Comparison of ENCODE assay signal across 9 cellular contexts in genomic region chr10:119518176-119518575, GRCh38. TPM values are rescaled to one million over a fixed set of nuclear protein-coding genes. Genes with fewer than 3 reads are reported as not detected.
DNase-seq lines count a peak whose midpoint lies in the region; ATAC-seq and TF ChIP-seq lines count a peak whose summit lies in the region.
"Had no signal": no experiment of that assay in that cellular context is flagged by ENCODE, and none has a peak within 500 bp of the region (broad histone marks: within the 10 kb centered on the region; RNA-seq: fewer than 3 reads in every experiment).

No MANE protein-coding gene starts in this region.

- no peak overlapping the region for H3K4me3 ChIP-seq in tibial nerve

- ATAC-seq in activated T-cell treated with anti-CD3 and anti-CD28 coated beads, Interleukin-2, amount 50 U/mL, for 4 hours = no peak
- peak; percentile 18 for ATAC-seq in HG03064 (IDR thresholded peaks at IDR 0.05; ENCODE audit: low read depth, unreplicated experiment)
- ATAC-seq in activated naive CD8-positive, alpha-beta T cell treated with anti-CD3 and anti-CD28 coated beads, Interleukin-2, amount 10 ng/mL, durations not matched to agents 7 days and 5 days (ENCODE audit: low read depth) = no peak
- ATAC-seq: Panc1 had no signal

- H3K36me3 ChIP-seq in tibial nerve = peaks cover 0 to 22% (median 0%) of the 10 kb centered on the region in 3 donors

- no peak for TF ChIP-seq EP300 in tibial nerve (IDR thresholded peaks at IDR 0.05)

- no peaks in the 10 kb centered on the region for H3K27me3 Mint-ChIP-seq in activated T-cell treated with anti-CD3 and anti-CD28 coated beads, Interleukin-2, amount 50 U/mL, for 4 hours (ENCODE audit: low read depth)
- H3K27me3 Mint-ChIP-seq in activated naive CD8-positive, alpha-beta T cell treated with anti-CD3 and anti-CD28 coated beads, Interleukin-2, amount 10 ng/mL, durations not matched to agents 7 days and 5 days = no peaks in the 10 kb centered on the region

- no peak for TF ChIP-seq CTCF in tibial nerve (IDR thresholded peaks at IDR 0.05)

- no peaks in the 10 kb centered on the region for H3K27me3 ChIP-seq in tibial nerve

- POLR2A ChIA-PET in activated naive CD8-positive, alpha-beta T cell treated with anti-CD3 and anti-CD28 coated beads, Interleukin-2, amount 10 ng/mL, durations not matched to agents 7 days and 5 days (lab: Charles Lee) = interaction anchor here (0.7 to 5.5 kb wide), 8 partner anchors 8 to 319 kb away, joined by 3 to 95 read pairs (median 6); partner anchors contain the start of gene RGS10

- H3K9me3 ChIP-seq in tibial nerve = no peaks in the 10 kb centered on the region

- H3K36me3 Mint-ChIP-seq in activated T-cell treated with anti-CD3 and anti-CD28 coated beads, Interleukin-2, amount 50 U/mL, for 4 hours (ENCODE audit: insufficient read depth) = peaks cover 26% of the 10 kb centered on the region
- H3K36me3 Mint-ChIP-seq in activated naive CD8-positive, alpha-beta T cell treated with anti-CD3 and anti-CD28 coated beads, Interleukin-2, amount 10 ng/mL, durations not matched to agents 7 days and 5 days = peaks cover 40% of the 10 kb centered on the region

- peak overlapping the region; percentile 84 for H3K27ac Mint-ChIP-seq in activated naive CD8-positive, alpha-beta T cell treated with anti-CD3 and anti-CD28 coated beads, Interleukin-2, amount 10 ng/mL, durations not matched to agents 7 days and 5 days

- peak overlapping the region; percentile 56 for H3K4me3 Mint-ChIP-seq in activated T-cell treated with anti-CD3 and anti-CD28 coated beads, Interleukin-2, amount 50 U/mL, for 4 hours
- peak overlapping the region; percentile 83 for H3K4me3 Mint-ChIP-seq in activated naive CD8-positive, alpha-beta T cell treated with anti-CD3 and anti-CD28 coated beads, Interleukin-2, amount 10 ng/mL, durations not matched to agents 7 days and 5 days

- H3K4me1 Mint-ChIP-seq in activated T-cell treated with anti-CD3 and anti-CD28 coated beads, Interleukin-2, amount 50 U/mL, for 4 hours (ENCODE audit: low read depth) = peaks cover 58% of the 10 kb centered on the region
- peaks cover 53% of the 10 kb centered on the region for H3K4me1 Mint-ChIP-seq in activated naive CD8-positive, alpha-beta T cell treated with anti-CD3 and anti-CD28 coated beads, Interleukin-2, amount 10 ng/mL, durations not matched to agents 7 days and 5 days

- peak overlapping the region in 3 of 4 donors; percentile 18 to 61 (median 59) for H3K27ac ChIP-seq in tibial nerve

- peaks cover 0 to 17% (median 4%) of the 10 kb centered on the region in 4 donors for H3K4me1 ChIP-seq in tibial nerve

- no peaks in the 10 kb centered on the region for H3K9me3 Mint-ChIP-seq in activated T-cell treated with anti-CD3 and anti-CD28 coated beads, Interleukin-2, amount 50 U/mL, for 4 hours
- no peaks in the 10 kb centered on the region for H3K9me3 Mint-ChIP-seq in activated naive CD8-positive, alpha-beta T cell treated with anti-CD3 and anti-CD28 coated beads, Interleukin-2, amount 10 ng/mL, durations not matched to agents 7 days and 5 days

- WGBS in tibial nerve, 2 donors = 77 to 90% methylated on average over 5 to 9 of the region's 9 CpGs

- TF ChIP-seq POLR2A in tibial nerve (IDR thresholded peaks at IDR 0.05) = no peak

- DNase-seq in activated T-cell treated with anti-CD3 and anti-CD28 coated beads, Interleukin-2, amount 50 U/mL, for 4 hours = no peak
- DNase-seq in activated T-cell treated with anti-CD3 and anti-CD28 coated beads, Interleukin-2, amount 50 U/mL, for 1 hour = no peak
- DNase-seq in activated naive CD8-positive, alpha-beta T cell treated with anti-CD3 and anti-CD28 coated beads, Interleukin-2, amount 10 ng/mL, durations not matched to agents 7 days and 5 days = no peak
- DNase-seq in tibial nerve (ENCODE audit: low spot score in 2 of 2) (no peak), NK-92 (lab: John Stamatoyannopoulos, UW; ENCODE audit: unreplicated experiment) (no peak), EL (no peak), NCI-H1694 treated with DMSO at 0.1 percent for 48 hours (lab: John Stamatoyannopoulos, UW) (no peak)

RNA-seq across cellular contexts. Expression of gene RGS10, which starts 24.3 kb away (rescaled TPM):
- 100 to 1,000 TPM; 116 to 163 (median 137) TPM for total RNA-seq in activated T-cell treated with anti-CD3 and anti-CD28 coated beads, Interleukin-2, amount 50 U/mL, for 4 hours
- 100 to 1,000 TPM; 157 to 159 TPM for total RNA-seq in activated naive CD8-positive, alpha-beta T cell treated with anti-CD3 and anti-CD28 coated beads, Interleukin-2, amount 10 ng/mL, durations not matched to agents 7 days and 5 days
- 10 to 100 TPM; 18.6 to 32.6 (median 28.4) TPM for total RNA-seq in tibial nerve
